In the genomic region with DNA sequence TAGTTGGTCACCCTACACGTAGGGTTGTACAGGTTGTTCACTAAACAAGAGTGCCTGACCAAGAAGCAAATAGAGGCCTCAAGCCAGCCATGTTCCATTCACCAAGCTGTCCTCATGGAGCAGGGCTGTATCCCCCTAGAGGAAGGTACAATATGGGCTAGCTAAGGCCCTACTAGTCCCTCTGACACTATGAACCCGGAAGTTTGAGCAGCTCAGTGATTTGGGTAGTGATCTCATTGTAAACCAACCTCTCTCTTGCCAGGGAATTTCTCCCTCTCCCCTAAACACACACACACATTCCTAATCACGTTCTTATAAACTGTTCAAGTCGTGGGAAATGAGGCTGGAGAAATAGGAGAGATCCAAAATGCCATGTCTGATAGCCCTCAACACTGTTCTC, we compare ENCODE assay signal across 1 cellular context.
TF ChIP-seq lines count a peak whose summit lies in the region.

No MANE protein-coding gene starts in this region.

TF ChIP-seq in HCT116, 20 proteins besides CTCF, POLR2A, EP300 and RAD21 (continued from another document):
- TF ChIP-seq, protein P1, sequence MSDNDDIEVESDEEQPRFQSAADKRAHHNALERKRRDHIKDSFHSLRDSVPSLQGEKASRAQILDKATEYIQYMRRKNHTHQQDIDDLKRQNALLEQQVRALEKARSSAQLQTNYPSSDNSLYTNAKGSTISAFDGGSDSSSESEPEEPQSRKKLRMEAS (IDR thresholded peaks at IDR 0.05): no peak
